In genomic region chr3:38713121-38713520, GRCh38 we compare ENCODE assay signal across 37 cellular contexts.
"Had no signal": no experiment of that assay in that cellular context is flagged by ENCODE, and none has a peak within 500 bp of the region (broad histone marks: within the 10 kb centered on the region; RNA-seq: fewer than 3 reads in every experiment).

No MANE protein-coding gene starts in this region.

- H3K4me2 ChIP-seq: KMS-11 had no signal

- H3K4me3 ChIP-seq: ascending aorta, Peyer's patch had no signal

- ATAC-seq: activated CD8-positive, alpha-beta memory T cell treated with anti-CD3 and anti-CD28 coated beads, Interleukin-2, amount 10 ng/mL, durations not matched to agents 7 days and 5 days; PC-3; SK-N-SH treated with all-trans-retinoic acid at 6 μM for 48 hours had no signal

- H3K4me1 ChIP-seq: ascending aorta, Peyer's patch had no signal

- H3K9me3 ChIP-seq: ascending aorta, Peyer's patch had no signal

- H3K9ac ChIP-seq: KMS-11 had no signal

- H3K36me3 ChIP-seq: ascending aorta, Peyer's patch, WERI-Rb-1 had no signal

- H3K27ac ChIP-seq: ascending aorta, KMS-11, Peyer's patch, WERI-Rb-1 had no signal

- DNase-seq: activated CD4-positive, alpha-beta memory T cell treated with anti-CD3 and anti-CD28 coated beads, Interleukin-2, amount 10 ng/mL, durations not matched to agents 7 days and 5 days; activated CD4-positive, alpha-beta T cell treated with anti-CD3 and anti-CD28 coated beads for 1 hour; activated CD4-positive, alpha-beta T cell treated with anti-CD3 and anti-CD28 coated beads for 48 hours; activated CD4-positive, CD25-positive, alpha-beta regulatory T cell; activated CD8-positive, alpha-beta memory T cell treated with anti-CD3 and anti-CD28 coated beads for 24 hours; activated CD8-positive, alpha-beta memory T cell treated with anti-CD3 and anti-CD28 coated beads, Interleukin-2, amount 10 ng/mL, durations not matched to agents 7 days and 5 days; activated CD8-positive, alpha-beta memory T cell treated with anti-CD3 and anti-CD28 coated beads, Interleukin-2, amount 50 U/mL, for 48 hours; activated effector memory CD4-positive, alpha-beta T cell treated with anti-CD3 and anti-CD28 coated beads, Interleukin-2, amount 50 U/mL, for 16 hours; activated naive CD4-positive, alpha-beta T cell; activated naive CD4-positive, alpha-beta T cell treated with anti-CD3 and anti-CD28 coated beads, Interleukin-2, amount 50 U/mL, for 16 hours; activated naive CD8-positive, alpha-beta T cell treated with anti-CD3 and anti-CD28 coated beads for 36 hours; activated T-cell treated with anti-CD3 and anti-CD28 coated beads, Interleukin-2, amount 50 U/mL, for 48 hours; amygdala; caudate nucleus; cerebellar nuclear complex; MM.1S; MV-4-11; NCI-H1092; NCI-H1436 treated with DMSO at 0.1 percent for 48 hours; NCI-H1694 treated with DMSO at 0.1 percent for 48 hours; NCI-H2081 treated with DMSO at 0.1 percent for 48 hours; NCI-H510A; NCI-H526; NCI-H748 treated with DMSO at 0.1 percent for 48 hours; NK-92 treated with Interleukin-12 subunit alpha and Interleukin-12 subunit beta, amount 100 ng/mL, for 24 hours; PC-3; Peyer's patch; RPMI8226; SIG-M5; SW 1271; T-helper 1 cell; T-helper 2 cell; T-helper 9 cell; WERI-Rb-1 had no signal

- H3K27me3 ChIP-seq: ascending aorta, Peyer's patch had no signal
